8 cellular contexts compared by ENCODE assay signal in the genomic region with DNA sequence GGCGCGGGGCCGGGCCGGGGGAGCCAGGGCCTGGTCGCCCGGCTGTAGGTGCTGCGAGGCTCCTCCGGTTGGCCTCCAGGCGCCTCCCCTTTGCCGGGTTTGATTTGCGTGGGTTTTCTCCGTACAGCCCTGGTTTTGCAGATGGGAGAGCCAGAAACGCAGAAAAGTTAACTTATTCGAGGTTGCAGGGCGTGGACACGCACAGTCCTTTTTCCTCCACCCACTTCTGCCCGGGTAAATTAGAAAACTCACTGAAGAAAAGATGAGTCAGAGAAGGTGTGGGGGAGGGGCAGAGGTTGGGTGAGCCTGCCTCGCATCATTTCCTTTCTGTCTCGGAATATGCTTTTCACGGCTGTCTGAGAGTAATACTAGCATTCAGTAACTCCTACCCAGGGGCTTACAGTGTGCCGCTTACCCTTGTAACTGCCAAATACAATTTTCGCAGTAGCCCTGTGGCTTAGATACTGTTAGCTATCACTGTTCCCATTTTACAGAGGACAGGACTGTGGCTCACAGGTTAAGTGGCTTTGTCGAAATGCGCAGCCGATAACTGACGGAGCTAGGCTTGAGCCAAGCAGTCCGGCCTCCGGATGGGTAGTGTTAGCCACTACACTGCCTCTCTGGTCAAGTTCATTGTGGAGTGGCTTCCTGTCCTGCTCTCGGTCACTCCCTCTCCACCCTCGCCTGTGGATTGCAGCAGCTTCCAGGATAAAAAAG. TPM values are rescaled to one million over a fixed set of nuclear protein-coding genes. Genes with fewer than 3 reads are reported as not detected.
DNase-seq lines count a peak whose midpoint lies in the region; TF ChIP-seq lines count a peak whose summit lies in the region.

No MANE protein-coding gene starts in this region.

- H3K36me3 ChIP-seq in ES-I3 (ENCODE audit: insufficient read depth, low read length) (peaks cover 20% of the 10 kb centered on the region), GM23248 (ENCODE audit: low read depth) (peaks cover 12% of the 10 kb centered on the region; the same call in 1 of the 2 replicates), WERI-Rb-1 (peaks cover 13% of the 10 kb centered on the region)

- H3K4me1 ChIP-seq in ES-I3 (ENCODE audit: insufficient read depth, low read length): peaks cover 24% of the 10 kb centered on the region
- H3K4me1 ChIP-seq in GM23248 (ENCODE audit: insufficient read depth): peaks cover 17% of the 10 kb centered on the region; the same call in 1 of the 2 replicates

- peaks cover 18% of the 10 kb centered on the region for H3F3A ChIP-seq in GM23248 (ENCODE audit: insufficient read depth)

- no peaks in the 10 kb centered on the region; the same call in 1 of the 2 replicates for H4K20me1 ChIP-seq in GM23248 (ENCODE audit: insufficient read depth)

- peaks cover 49% of the 10 kb centered on the region for H3K79me2 ChIP-seq in GM23248 (ENCODE audit: insufficient read depth)

- H2AFZ ChIP-seq in GM23248: peak overlapping the region; percentile 98

- no peaks in the 10 kb centered on the region for H3K9me2 ChIP-seq in GM23248 (ENCODE audit: insufficient read depth)

- H3K27me3 ChIP-seq in GM23248 (replicated peaks; ENCODE audit: insufficient read depth): no peaks in the 10 kb centered on the region
- H3K27me3 ChIP-seq in WERI-Rb-1 (ENCODE audit: insufficient read depth, low read depth, severe bottlenecking): no peaks in the 10 kb centered on the region

- peak; percentile 96 for DNase-seq in GM23248
- DNase-seq in LoVo (ENCODE audit: low spot score): peak; percentile 85
- peak; percentile 26 for DNase-seq in WERI-Rb-1
- DNase-seq in cardiac fibroblast (ENCODE audit: low read depth in 2 of 2): peak; percentile 82 to 95
- DNase-seq in kidney glomerular epithelial cell (lab: John Stamatoyannopoulos, UW): peak; percentile 88
- DNase-seq in stimulated activated CD4-positive, alpha-beta T cell treated with anti-CD3 and anti-CD28 coated beads, Interleukin-15, amount 100 ng/mL, for 48 hours (ENCODE audit: low read depth in 2 of 2): peak; percentile 81 to 89
- DNase-seq in NCI-H1694 treated with DMSO at 0.1 percent for 48 hours (lab: John Stamatoyannopoulos, UW): no peak

- H3K27ac ChIP-seq in GM23248: peak overlapping the region; percentile 94
- peak overlapping the region; percentile 84 for H3K27ac ChIP-seq in WERI-Rb-1

- TF ChIP-seq CTCF in WERI-Rb-1 (IDR thresholded peaks at IDR 0.05; ENCODE audit: low read depth, low read length) (no peak), cardiac fibroblast (IDR thresholded peaks at IDR 0.05; ENCODE audit: low read depth, low read length) (no peak)

- peak overlapping the region; percentile 90 for H3K4me2 ChIP-seq in GM23248 (ENCODE audit: unreplicated experiment)

- H3K4me3 ChIP-seq in GM23248: peak overlapping the region; percentile 87
- H3K4me3 ChIP-seq in WERI-Rb-1 (ENCODE audit: low read depth, low read length): peak overlapping the region; percentile 87
- peak overlapping the region; percentile 96 to 99 for H3K4me3 ChIP-seq in cardiac fibroblast (replicated peaks in 1 of 2; ENCODE audit: low read depth in 2 of 2, low read length in 2 of 2)

- in situ Hi-C loops in GM23248 (cut with MboI): no loop called here

- H3K9ac ChIP-seq in ES-I3 (ENCODE audit: low read depth, low read length): peak overlapping the region; percentile 99
- peak overlapping the region; percentile 95 for H3K9ac ChIP-seq in GM23248

- 0 to 1% methylated on average over 28 of the region's 30 CpGs for WGBS in GM23248 (ENCODE audit: low coverage in 1 of 2, low lambda C conversion rate in 2 of 2, missing lambda C conversion rate in 2 of 2), 2 experiments

- H3K9me3 ChIP-seq in ES-I3 (ENCODE audit: control insufficient read depth, insufficient read depth, low read length) (no peaks in the 10 kb centered on the region), GM23248 (ENCODE audit: low read depth) (no peaks in the 10 kb centered on the region), WERI-Rb-1 (ENCODE audit: severe bottlenecking) (no peaks in the 10 kb centered on the region)

RNA-seq across cellular contexts. Expression of gene FADD, which starts 0.8 kb away (rescaled TPM):
- total RNA-seq in GM23248 (2014; rRNA removed; shearing (Covaris generic)): 32.0 and 42.7 TPM in 2 replicates
- polyA plus RNA-seq in GM23248 (2016; fragmentation: Nextera tagmentation; extraction: Ambion mirVana): 37.8 and 38.3 TPM in 2 replicates
